ENCODE assay signal across 1 cellular context in the genomic region with DNA sequence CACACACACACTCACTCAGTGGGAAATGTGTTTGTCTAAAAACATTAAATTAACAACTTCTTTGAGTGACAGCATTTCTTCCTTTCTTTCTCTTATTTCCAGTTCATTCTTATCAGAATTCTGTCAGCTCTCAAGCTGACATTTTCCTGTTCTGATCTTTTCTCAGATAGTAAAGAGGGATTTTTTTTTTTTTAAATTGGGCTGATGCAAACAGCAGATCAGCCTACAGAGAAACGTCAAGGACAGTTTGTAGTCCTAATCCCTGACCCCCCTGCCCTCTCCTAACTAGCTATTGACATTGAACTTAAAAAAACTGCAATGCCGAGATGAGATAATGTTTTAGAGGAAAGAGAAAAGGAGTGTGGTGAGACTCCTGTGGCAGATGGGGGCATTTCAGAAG.
TF ChIP-seq lines count a peak whose summit lies in the region.

No MANE protein-coding gene starts in this region.

TF ChIP-seq in HepG2, 621 proteins besides CTCF, POLR2A, EP300 and RAD21 (continued from another document):
- TF ChIP-seq, protein P1, sequence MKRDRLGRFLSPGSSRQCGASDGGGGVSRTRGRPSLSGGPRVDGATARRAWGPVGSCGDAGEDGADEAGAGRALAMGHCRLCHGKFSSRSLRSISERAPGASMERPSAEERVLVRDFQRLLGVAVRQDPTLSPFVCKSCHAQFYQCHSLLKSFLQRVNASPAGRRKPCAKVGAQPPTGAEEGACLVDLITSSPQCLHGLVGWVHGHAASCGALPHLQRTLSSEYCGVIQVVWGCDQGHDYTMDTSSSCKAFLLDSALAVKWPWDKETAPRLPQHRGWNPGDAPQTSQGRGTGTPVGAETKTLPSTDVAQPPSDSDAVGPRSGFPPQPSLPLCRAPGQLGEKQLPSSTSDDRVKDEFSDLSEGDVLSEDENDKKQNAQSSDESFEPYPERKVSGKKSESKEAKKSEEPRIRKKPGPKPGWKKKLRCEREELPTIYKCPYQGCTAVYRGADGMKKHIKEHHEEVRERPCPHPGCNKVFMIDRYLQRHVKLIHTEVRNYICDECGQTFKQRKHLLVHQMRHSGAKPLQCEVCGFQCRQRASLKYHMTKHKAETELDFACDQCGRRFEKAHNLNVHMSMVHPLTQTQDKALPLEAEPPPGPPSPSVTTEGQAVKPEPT (CRISPR knock-in tag; IDR thresholded peaks at IDR 0.05; ENCODE audit: low read depth), result no peak
- no peak for TF ChIP-seq ZKSCAN8 (CRISPR knock-in tag; IDR thresholded peaks at IDR 0.05; ENCODE audit: borderline replicate concordance)
- no peak for TF ChIP-seq CHD4 (IDR thresholded peaks at IDR 0.05; ENCODE audit: borderline replicate concordance, low read length)
- TF ChIP-seq PITX1 (CRISPR knock-in tag; IDR thresholded peaks at IDR 0.05), result peak; percentile 50; the same call in 1 of the 2 replicates
- TF ChIP-seq FOXA1 (IDR thresholded peaks at IDR 0.05), result no peak
- TF ChIP-seq FOXA1 (CRISPR knock-in tag; IDR thresholded peaks at IDR 0.05), result peak; percentile 54
- TF ChIP-seq MYNN (CRISPR knock-in tag; IDR thresholded peaks at IDR 0.05; ENCODE audit: low read depth), result no peak
- TF ChIP-seq MAZ (IDR thresholded peaks at IDR 0.05; ENCODE audit: borderline replicate concordance, low read depth, low read length), result no peak
- TF ChIP-seq MAZ (CRISPR knock-in tag; IDR thresholded peaks at IDR 0.05; ENCODE audit: low read depth), result no peak
- peak; percentile 67 for TF ChIP-seq TBL1XR1 (IDR thresholded peaks at IDR 0.05; ENCODE audit: borderline replicate concordance, low read length, partially characterized antibody)
